Comparison of ENCODE assay signal across 1 cellular context in genomic region chr5:172645271-172645670, GRCh38.
TF ChIP-seq lines count a peak whose summit lies in the region.

No MANE protein-coding gene starts in this region.

TF ChIP-seq in IMR-90, 13 proteins besides CTCF, POLR2A, EP300 and RAD21 (continued from another document):
- TF ChIP-seq MAZ (IDR thresholded peaks at IDR 0.05; ENCODE audit: borderline replicate concordance, low read depth, low read length) (no peak), NFE2L2 (IDR thresholded peaks at IDR 0.05; ENCODE audit: low read depth, low read length) (no peak), RFX5 (IDR thresholded peaks at IDR 0.05; ENCODE audit: low read depth, low read length) (no peak), USF2 (IDR thresholded peaks at IDR 0.05; ENCODE audit: low read depth, low read length) (no peak), MXI1 (IDR thresholded peaks at IDR 0.05; ENCODE audit: borderline replicate concordance, low read depth, low read length) (no peak)
